In genomic region chr12:46963977-46964376, GRCh38 we compare ENCODE assay signal across 10 cellular contexts.
A peak's percentile ranks its signal among the peaks of the same experiment; 100 is the strongest.
DNase-seq lines count a peak whose midpoint lies in the region; ATAC-seq, FAIRE-seq and TF ChIP-seq lines count a peak whose summit lies in the region.
"Had no signal": no experiment of that assay in that cellular context is flagged by ENCODE, and none has a peak within 500 bp of the region (broad histone marks: within the 10 kb centered on the region; RNA-seq: fewer than 3 reads in every experiment).

No MANE protein-coding gene starts in this region.

- TF ChIP-seq EP300 in sigmoid colon (IDR thresholded peaks at IDR 0.05): peak in 1 of 4 donors; percentile 44

- H3K27ac Mint-ChIP-seq in H9: no peak overlapping the region; a peak in 1 of 7 replicates
- peak overlapping the region; percentile 90 for H3K27ac Mint-ChIP-seq in astrocyte (ENCODE audit: unreplicated experiment)
- H3K27ac Mint-ChIP-seq: natural killer cell had no signal

- no peaks in the 10 kb centered on the region for H3K23me2 ChIP-seq in H9 (ENCODE audit: insufficient read length, low read depth, low read length, poor library complexity, severe bottlenecking)

- no CpG with 5 or more reads among the region's 3 CpGs for WGBS in H9 (ENCODE audit: extremely low coverage, insufficient read length, low lambda C conversion rate)
- 14 to 21% methylated on average over 3 of the region's 3 CpGs for WGBS in heart right ventricle, 2 donors
- 67 to 71% methylated on average over 3 of the region's 3 CpGs for WGBS in sigmoid colon, 2 donors

- H3K4me1 ChIP-seq in H9 (ENCODE audit: insufficient read depth, low read length) (peaks cover 6% of the 10 kb centered on the region; the same call in 1 of the 2 replicates), astrocyte (ENCODE audit: insufficient read depth, low read length) (peaks cover 19% of the 10 kb centered on the region), heart right ventricle (peaks cover 0 to 41% (median 30%) of the 10 kb centered on the region in 9 donors), sigmoid colon (peaks cover 0 to 42% (median 33%) of the 10 kb centered on the region in 4 donors)

- no peak overlapping the region for H2BK5ac ChIP-seq in H9 (ENCODE audit: insufficient read length, low read length)

- H3K4me2 ChIP-seq in H9 (ENCODE audit: insufficient read depth, insufficient read length, low read length) (no peak overlapping the region), astrocyte (ENCODE audit: low read length) (peak overlapping the region; percentile 77)

- H3K23ac ChIP-seq in H9 (ENCODE audit: insufficient read length, low read depth, low read length): no peak overlapping the region

- peak overlapping the region; percentile 50 for H2BK20ac ChIP-seq in H9 (ENCODE audit: low read depth, low read length, poor library complexity, severe bottlenecking)

- H2AK5ac ChIP-seq in H9 (ENCODE audit: insufficient read length, low read length): no peak overlapping the region

- H2BK12ac ChIP-seq in H9 (ENCODE audit: insufficient read length, low read depth, low read length): peak overlapping the region; percentile 55

- TF ChIP-seq POLR2A in sigmoid colon (IDR thresholded peaks at IDR 0.05): no peak

- TF ChIP-seq CTCF in H9 (conservative IDR thresholded peaks at IDR 0.05) (no peak), astrocyte (IDR thresholded peaks at IDR 0.05; ENCODE audit: insufficient read depth, low read depth, low read length) (no peak), heart right ventricle (IDR thresholded peaks at IDR 0.05) (no peak), sigmoid colon (IDR thresholded peaks at IDR 0.05) (no peak)

- H4K91ac ChIP-seq in H9 (ENCODE audit: insufficient read length, low read depth, low read length): no peak overlapping the region

- no peaks in the 10 kb centered on the region for H3K79me1 ChIP-seq in H9 (ENCODE audit: insufficient read depth, low read depth, low read length, poor library complexity, severe bottlenecking)

- FAIRE-seq in astrocyte (lab: Jason Lieb, UNC): no peak
- FAIRE-seq: K562 had no signal

- H3K56ac ChIP-seq in H9 (ENCODE audit: insufficient read length, low read depth, low read length): no peak overlapping the region

- no peaks in the 10 kb centered on the region; a peak in 1 of 5 replicates for H3K9me3 Mint-ChIP-seq in H9
- no peaks in the 10 kb centered on the region for H3K9me3 Mint-ChIP-seq in astrocyte (ENCODE audit: unreplicated experiment)
- H3K9me3 Mint-ChIP-seq: natural killer cell had no signal

- H4K20me1 ChIP-seq in H9 (ENCODE audit: control insufficient read depth, insufficient read depth, insufficient read length) (no peaks in the 10 kb centered on the region), astrocyte (ENCODE audit: insufficient read depth, low read length) (no peaks in the 10 kb centered on the region)

- H3K36me3 Mint-ChIP-seq in H9 (ENCODE audit: insufficient read depth in 1 of 3, low read depth in 3 of 3) (no peaks in the 10 kb centered on the region), astrocyte (ENCODE audit: low read depth, unreplicated experiment) (no peaks in the 10 kb centered on the region)
- H3K36me3 Mint-ChIP-seq: natural killer cell had no signal

- no peak overlapping the region for H3K4me3 Mint-ChIP-seq in H9
- peak overlapping the region; percentile 36 for H3K4me3 Mint-ChIP-seq in astrocyte (ENCODE audit: unreplicated experiment)
- H3K4me3 Mint-ChIP-seq: natural killer cell had no signal

- no peak overlapping the region for H4K5ac ChIP-seq in H9 (ENCODE audit: insufficient read length, low read depth, low read length)

- no peak overlapping the region for H3K4ac ChIP-seq in H9 (ENCODE audit: low read depth, low read length)

- intact Hi-C loops in heart right ventricle (cut with DNase I): loop anchor here in 1 of 10 donors (10.0 kb wide), 1 partner anchor 791 kb away; the partner anchor contains the start of gene RAPGEF3
- intact Hi-C loops in sigmoid colon (cut with DNase I): no loop called here

- no peak overlapping the region for H3K9ac ChIP-seq in H9 (ENCODE audit: extremely low read depth, insufficient read length, low read length)
- no peak overlapping the region for H3K9ac ChIP-seq in astrocyte (ENCODE audit: low read length)

- peak; percentile 42 to 82 (median 70) for ATAC-seq in heart right ventricle
- ATAC-seq: K562, natural killer cell had no signal

- H3K79me2 ChIP-seq in H9 (ENCODE audit: insufficient read depth, low read length) (no peaks in the 10 kb centered on the region), astrocyte (ENCODE audit: insufficient read depth, low read length) (no peaks in the 10 kb centered on the region)

- H3K18ac ChIP-seq in H9 (ENCODE audit: insufficient read length, low read depth, low read length): peak overlapping the region; percentile 42

- DNase-seq in H9: no peak
- peak; percentile 55 for DNase-seq in astrocyte (ENCODE audit: low read depth)
- peak in 1 of 2 donors; percentile 29 for DNase-seq in heart right ventricle
- no peak for DNase-seq in sigmoid colon
- no peak for DNase-seq in iPS-NIHi7 (ENCODE audit: extremely low spot score)
- DNase-seq in DMS114 treated with DMSO at 0.1 percent for 48 hours (lab: John Stamatoyannopoulos, UW; ENCODE audit: unreplicated experiment): no peak
- no peak for DNase-seq in HK-2 (ENCODE audit: unreplicated experiment)
- DNase-seq in mesenteric fat pad (ENCODE audit: low spot score): no peak
- DNase-seq: natural killer cell had no signal

- H2AFZ ChIP-seq in H9 (ENCODE audit: low read length) (no peak overlapping the region), astrocyte (ENCODE audit: low read depth, low read length) (peak overlapping the region; percentile 39)

- H3K9me3 ChIP-seq in H9 (ENCODE audit: control insufficient read depth, low read depth, low read length) (no peaks in the 10 kb centered on the region), astrocyte (ENCODE audit: insufficient read depth, low read depth, low read length) (no peaks in the 10 kb centered on the region), heart right ventricle (no peaks in the 10 kb centered on the region), sigmoid colon (no peaks in the 10 kb centered on the region)

- H3K27me3 ChIP-seq in H9 (ENCODE audit: insufficient read depth, low read length) (0 out of 2 replicates have a peak, but pooled peaks cover 2% of the 10 kb centered on the region), astrocyte (ENCODE audit: insufficient read depth, low read length) (no peaks in the 10 kb centered on the region), heart right ventricle (no peaks in the 10 kb centered on the region), sigmoid colon (no peaks in the 10 kb centered on the region)

- H3K36me3 ChIP-seq in astrocyte (ENCODE audit: insufficient read depth, low read length): no peaks in the 10 kb centered on the region
- no peaks in the 10 kb centered on the region for H3K36me3 ChIP-seq in heart right ventricle
- no peaks in the 10 kb centered on the region for H3K36me3 ChIP-seq in sigmoid colon

- H3K14ac ChIP-seq in H9 (ENCODE audit: insufficient read depth, low read length): peak overlapping the region; percentile 41; the same call in 1 of the 2 replicates

- peak overlapping the region; percentile 50 for H2BK120ac ChIP-seq in H9 (ENCODE audit: low read depth, low read length, poor library complexity, severe bottlenecking)

- no peak overlapping the region for H3T11ph ChIP-seq in H9 (ENCODE audit: low read length)

- H3K27me3 Mint-ChIP-seq in H9 (ENCODE audit: low read depth) (no peaks in the 10 kb centered on the region), astrocyte (ENCODE audit: low read depth, unreplicated experiment) (no peaks in the 10 kb centered on the region)

- H3K4me3 ChIP-seq in astrocyte (ENCODE audit: insufficient read depth, low read depth, low read length) (peak overlapping the region; percentile 24), heart right ventricle (no peak overlapping the region), sigmoid colon (no peak overlapping the region)
- H3K4me3 ChIP-seq: K562 had no signal

- no peak overlapping the region for H4K8ac ChIP-seq in H9 (replicated peaks; ENCODE audit: insufficient read length, low read depth, low read length)

- H3K27ac ChIP-seq in H9 (ENCODE audit: insufficient read length, low read depth, low read length): no peak overlapping the region
- H3K27ac ChIP-seq in astrocyte (ENCODE audit: low read depth, low read length): peak overlapping the region; percentile 43
- peak overlapping the region; percentile 63 to 89 (median 74) for H3K27ac ChIP-seq in heart right ventricle
- peak overlapping the region; percentile 64 to 80 (median 71) for H3K27ac ChIP-seq in sigmoid colon

- H2BK15ac ChIP-seq in H9 (ENCODE audit: low read depth, low read length): no peak overlapping the region

- H3K4me1 Mint-ChIP-seq in H9: peaks cover 30 to 38% of the 10 kb centered on the region in 2 experiments
- H3K4me1 Mint-ChIP-seq in astrocyte (ENCODE audit: low read depth, unreplicated experiment): peaks cover 30% of the 10 kb centered on the region
- H3K4me1 Mint-ChIP-seq: natural killer cell had no signal
